1 cellular context compared by ENCODE assay signal in the genomic region with DNA sequence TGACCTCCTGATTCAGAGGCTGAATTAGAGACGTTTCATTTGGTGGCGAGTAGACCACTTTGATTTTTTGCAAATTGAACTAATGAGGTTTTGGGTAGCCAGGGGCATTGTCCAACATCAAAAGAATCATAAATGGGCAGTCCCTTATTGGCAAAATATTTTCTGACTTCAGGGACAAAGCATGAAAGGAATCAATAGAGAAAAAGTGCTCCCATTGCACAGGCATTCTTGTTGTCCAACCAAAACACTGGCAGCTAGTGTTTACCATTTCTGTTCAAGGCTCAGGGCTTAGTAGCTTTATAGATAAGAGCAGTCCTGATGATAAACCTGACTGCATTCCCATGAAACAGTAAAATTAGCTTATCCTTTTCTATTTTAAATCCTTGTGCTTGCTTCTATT.
TF ChIP-seq lines count a peak whose summit lies in the region.

No MANE protein-coding gene starts in this region.

TF ChIP-seq in HepG2, 621 proteins besides CTCF, POLR2A, EP300 and RAD21 (continued from another document and continues in another):
- TF ChIP-seq PRMT3 (CRISPR knock-in tag; IDR thresholded peaks at IDR 0.05; ENCODE audit: borderline replicate concordance, low read depth) (no peak), CCDC6 (CRISPR knock-in tag; IDR thresholded peaks at IDR 0.05) (no peak), ZNF263 (CRISPR knock-in tag; IDR thresholded peaks at IDR 0.05) (peak; percentile 79), ZNF232 (CRISPR knock-in tag; IDR thresholded peaks at IDR 0.05; ENCODE audit: borderline replicate concordance) (no peak), ZFYVE20 (CRISPR knock-in tag; IDR thresholded peaks at IDR 0.05; ENCODE audit: borderline replicate concordance, low read depth) (no peak), ZNF569 (CRISPR knock-in tag; IDR thresholded peaks at IDR 0.05; ENCODE audit: borderline replicate concordance) (no peak), NFYC (CRISPR knock-in tag; IDR thresholded peaks at IDR 0.05) (peak; percentile 30; the same call in 1 of the 2 replicates), ZNF768 (CRISPR knock-in tag; IDR thresholded peaks at IDR 0.05) (no peak), ZNF431 (CRISPR knock-in tag; IDR thresholded peaks at IDR 0.05; ENCODE audit: borderline replicate concordance, low read depth) (no peak), SP4 (CRISPR knock-in tag; IDR thresholded peaks at IDR 0.05) (no peak), ZNF235 (CRISPR knock-in tag; IDR thresholded peaks at IDR 0.05; ENCODE audit: borderline replicate concordance) (no peak), MZF1 (CRISPR knock-in tag; IDR thresholded peaks at IDR 0.05; ENCODE audit: borderline replicate concordance) (no peak), NFIC (IDR thresholded peaks at IDR 0.05; ENCODE audit: low read length) (peak; percentile 85), ZNF501 (CRISPR knock-in tag; IDR thresholded peaks at IDR 0.05) (no peak), ZNF253 (CRISPR knock-in tag; IDR thresholded peaks at IDR 0.05; ENCODE audit: borderline replicate concordance) (no peak), ZNF382 (CRISPR knock-in tag; IDR thresholded peaks at IDR 0.05; ENCODE audit: borderline replicate concordance) (no peak), FOXA3 (CRISPR knock-in tag; IDR thresholded peaks at IDR 0.05) (peak; percentile 89), DNMT3B (CRISPR knock-in tag; conservative IDR thresholded peaks at IDR 0.05) (no peak), ZNF879 (CRISPR knock-in tag; IDR thresholded peaks at IDR 0.05) (no peak), ZNF260 (CRISPR knock-in tag; IDR thresholded peaks at IDR 0.05; ENCODE audit: borderline replicate concordance, low read depth) (no peak), ZNF234 (CRISPR knock-in tag; conservative IDR thresholded peaks at IDR 0.05) (no peak), EEA1 (CRISPR knock-in tag; IDR thresholded peaks at IDR 0.05; ENCODE audit: borderline replicate concordance) (no peak), SKI (IDR thresholded peaks at IDR 0.05; ENCODE audit: partially characterized antibody) (no peak), KAT7 (CRISPR knock-in tag; IDR thresholded peaks at IDR 0.05; ENCODE audit: borderline replicate concordance) (no peak), NR2C2 (CRISPR knock-in tag; IDR thresholded peaks at IDR 0.05; ENCODE audit: borderline replicate concordance) (no peak), ZNF383 (CRISPR knock-in tag; IDR thresholded peaks at IDR 0.05; ENCODE audit: borderline replicate concordance) (no peak), ZNF205 (CRISPR knock-in tag; IDR thresholded peaks at IDR 0.05) (no peak; the same call in 1 of the 2 replicates), KLF11 (CRISPR knock-in tag; IDR thresholded peaks at IDR 0.05) (no peak), SOX5 (CRISPR knock-in tag; IDR thresholded peaks at IDR 0.05; ENCODE audit: borderline replicate concordance) (peak; percentile 95), SATB2 (CRISPR knock-in tag; IDR thresholded peaks at IDR 0.05) (no peak), ZNF460 (CRISPR knock-in tag; IDR thresholded peaks at IDR 0.05; ENCODE audit: borderline replicate concordance) (no peak), ZNF660 (CRISPR knock-in tag; IDR thresholded peaks at IDR 0.05; ENCODE audit: borderline replicate concordance, low read depth) (no peak)
- TF ChIP-seq, protein P1, sequence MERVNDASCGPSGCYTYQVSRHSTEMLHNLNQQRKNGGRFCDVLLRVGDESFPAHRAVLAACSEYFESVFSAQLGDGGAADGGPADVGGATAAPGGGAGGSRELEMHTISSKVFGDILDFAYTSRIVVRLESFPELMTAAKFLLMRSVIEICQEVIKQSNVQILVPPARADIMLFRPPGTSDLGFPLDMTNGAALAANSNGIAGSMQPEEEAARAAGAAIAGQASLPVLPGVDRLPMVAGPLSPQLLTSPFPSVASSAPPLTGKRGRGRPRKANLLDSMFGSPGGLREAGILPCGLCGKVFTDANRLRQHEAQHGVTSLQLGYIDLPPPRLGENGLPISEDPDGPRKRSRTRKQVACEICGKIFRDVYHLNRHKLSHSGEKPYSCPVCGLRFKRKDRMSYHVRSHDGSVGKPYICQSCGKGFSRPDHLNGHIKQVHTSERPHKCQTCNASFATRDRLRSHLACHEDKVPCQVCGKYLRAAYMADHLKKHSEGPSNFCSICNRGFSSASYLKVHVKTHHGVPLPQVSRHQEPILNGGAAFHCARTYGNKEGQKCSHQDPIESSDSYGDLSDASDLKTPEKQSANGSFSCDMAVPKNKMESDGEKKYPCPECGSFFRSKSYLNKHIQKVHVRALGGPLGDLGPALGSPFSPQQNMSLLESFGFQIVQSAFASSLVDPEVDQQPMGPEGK (CRISPR knock-in tag; IDR thresholded peaks at IDR 0.05): no peak
- TF ChIP-seq, protein P2, sequence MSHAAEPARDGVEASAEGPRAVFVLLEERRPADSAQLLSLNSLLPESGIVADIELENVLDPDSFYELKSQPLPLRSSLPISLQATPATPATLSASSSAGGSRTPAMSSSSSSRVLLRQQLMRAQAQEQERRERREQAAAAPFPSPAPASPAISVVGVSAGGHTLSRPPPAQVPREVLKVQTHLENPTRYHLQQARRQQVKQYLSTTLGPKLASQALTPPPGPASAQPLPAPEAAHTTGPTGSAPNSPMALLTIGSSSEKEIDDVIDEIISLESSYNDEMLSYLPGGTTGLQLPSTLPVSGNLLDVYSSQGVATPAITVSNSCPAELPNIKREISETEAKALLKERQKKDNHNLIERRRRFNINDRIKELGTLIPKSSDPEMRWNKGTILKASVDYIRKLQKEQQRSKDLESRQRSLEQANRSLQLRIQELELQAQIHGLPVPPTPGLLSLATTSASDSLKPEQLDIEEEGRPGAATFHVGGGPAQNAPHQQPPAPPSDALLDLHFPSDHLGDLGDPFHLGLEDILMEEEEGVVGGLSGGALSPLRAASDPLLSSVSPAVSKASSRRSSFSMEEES (CRISPR knock-in tag; IDR thresholded peaks at IDR 0.05): no peak; the same call in 1 of the 2 replicates
- TF ChIP-seq, protein P3, sequence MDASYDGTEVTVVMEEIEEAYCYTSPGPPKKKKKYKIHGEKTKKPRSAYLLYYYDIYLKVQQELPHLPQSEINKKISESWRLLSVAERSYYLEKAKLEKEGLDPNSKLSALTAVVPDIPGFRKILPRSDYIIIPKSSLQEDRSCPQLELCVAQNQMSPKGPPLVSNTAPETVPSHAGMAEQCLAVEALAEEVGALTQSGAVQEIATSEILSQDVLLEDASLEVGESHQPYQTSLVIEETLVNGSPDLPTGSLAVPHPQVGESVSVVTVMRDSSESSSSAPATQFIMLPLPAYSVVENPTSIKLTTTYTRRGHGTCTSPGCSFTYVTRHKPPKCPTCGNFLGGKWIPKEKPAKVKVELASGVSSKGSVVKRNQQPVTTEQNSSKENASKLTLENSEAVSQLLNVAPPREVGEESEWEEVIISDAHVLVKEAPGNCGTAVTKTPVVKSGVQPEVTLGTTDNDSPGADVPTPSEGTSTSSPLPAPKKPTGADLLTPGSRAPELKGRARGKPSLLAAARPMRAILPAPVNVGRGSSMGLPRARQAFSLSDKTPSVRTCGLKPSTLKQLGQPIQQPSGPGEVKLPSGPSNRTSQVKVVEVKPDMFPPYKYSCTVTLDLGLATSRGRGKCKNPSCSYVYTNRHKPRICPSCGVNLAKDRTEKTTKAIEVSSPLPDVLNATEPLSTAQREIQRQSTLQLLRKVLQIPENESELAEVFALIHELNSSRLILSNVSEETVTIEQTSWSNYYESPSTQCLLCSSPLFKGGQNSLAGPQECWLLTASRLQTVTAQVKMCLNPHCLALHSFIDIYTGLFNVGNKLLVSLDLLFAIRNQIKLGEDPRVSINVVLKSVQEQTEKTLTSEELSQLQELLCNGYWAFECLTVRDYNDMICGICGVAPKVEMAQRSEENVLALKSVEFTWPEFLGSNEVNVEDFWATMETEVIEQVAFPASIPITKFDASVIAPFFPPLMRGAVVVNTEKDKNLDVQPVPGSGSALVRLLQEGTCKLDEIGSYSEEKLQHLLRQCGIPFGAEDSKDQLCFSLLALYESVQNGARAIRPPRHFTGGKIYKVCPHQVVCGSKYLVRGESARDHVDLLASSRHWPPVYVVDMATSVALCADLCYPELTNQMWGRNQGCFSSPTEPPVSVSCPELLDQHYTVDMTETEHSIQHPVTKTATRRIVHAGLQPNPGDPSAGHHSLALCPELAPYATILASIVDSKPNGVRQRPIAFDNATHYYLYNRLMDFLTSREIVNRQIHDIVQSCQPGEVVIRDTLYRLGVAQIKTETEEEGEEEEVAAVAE (CRISPR knock-in tag; IDR thresholded peaks at IDR 0.05; ENCODE audit: borderline replicate concordance): no peak
- TF ChIP-seq, protein P4, sequence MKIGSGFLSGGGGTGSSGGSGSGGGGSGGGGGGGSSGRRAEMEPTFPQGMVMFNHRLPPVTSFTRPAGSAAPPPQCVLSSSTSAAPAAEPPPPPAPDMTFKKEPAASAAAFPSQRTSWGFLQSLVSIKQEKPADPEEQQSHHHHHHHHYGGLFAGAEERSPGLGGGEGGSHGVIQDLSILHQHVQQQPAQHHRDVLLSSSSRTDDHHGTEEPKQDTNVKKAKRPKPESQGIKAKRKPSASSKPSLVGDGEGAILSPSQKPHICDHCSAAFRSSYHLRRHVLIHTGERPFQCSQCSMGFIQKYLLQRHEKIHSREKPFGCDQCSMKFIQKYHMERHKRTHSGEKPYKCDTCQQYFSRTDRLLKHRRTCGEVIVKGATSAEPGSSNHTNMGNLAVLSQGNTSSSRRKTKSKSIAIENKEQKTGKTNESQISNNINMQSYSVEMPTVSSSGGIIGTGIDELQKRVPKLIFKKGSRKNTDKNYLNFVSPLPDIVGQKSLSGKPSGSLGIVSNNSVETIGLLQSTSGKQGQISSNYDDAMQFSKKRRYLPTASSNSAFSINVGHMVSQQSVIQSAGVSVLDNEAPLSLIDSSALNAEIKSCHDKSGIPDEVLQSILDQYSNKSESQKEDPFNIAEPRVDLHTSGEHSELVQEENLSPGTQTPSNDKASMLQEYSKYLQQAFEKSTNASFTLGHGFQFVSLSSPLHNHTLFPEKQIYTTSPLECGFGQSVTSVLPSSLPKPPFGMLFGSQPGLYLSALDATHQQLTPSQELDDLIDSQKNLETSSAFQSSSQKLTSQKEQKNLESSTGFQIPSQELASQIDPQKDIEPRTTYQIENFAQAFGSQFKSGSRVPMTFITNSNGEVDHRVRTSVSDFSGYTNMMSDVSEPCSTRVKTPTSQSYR (CRISPR knock-in tag; IDR thresholded peaks at IDR 0.05; ENCODE audit: borderline replicate concordance): no peak
- TF ChIP-seq, protein P5, sequence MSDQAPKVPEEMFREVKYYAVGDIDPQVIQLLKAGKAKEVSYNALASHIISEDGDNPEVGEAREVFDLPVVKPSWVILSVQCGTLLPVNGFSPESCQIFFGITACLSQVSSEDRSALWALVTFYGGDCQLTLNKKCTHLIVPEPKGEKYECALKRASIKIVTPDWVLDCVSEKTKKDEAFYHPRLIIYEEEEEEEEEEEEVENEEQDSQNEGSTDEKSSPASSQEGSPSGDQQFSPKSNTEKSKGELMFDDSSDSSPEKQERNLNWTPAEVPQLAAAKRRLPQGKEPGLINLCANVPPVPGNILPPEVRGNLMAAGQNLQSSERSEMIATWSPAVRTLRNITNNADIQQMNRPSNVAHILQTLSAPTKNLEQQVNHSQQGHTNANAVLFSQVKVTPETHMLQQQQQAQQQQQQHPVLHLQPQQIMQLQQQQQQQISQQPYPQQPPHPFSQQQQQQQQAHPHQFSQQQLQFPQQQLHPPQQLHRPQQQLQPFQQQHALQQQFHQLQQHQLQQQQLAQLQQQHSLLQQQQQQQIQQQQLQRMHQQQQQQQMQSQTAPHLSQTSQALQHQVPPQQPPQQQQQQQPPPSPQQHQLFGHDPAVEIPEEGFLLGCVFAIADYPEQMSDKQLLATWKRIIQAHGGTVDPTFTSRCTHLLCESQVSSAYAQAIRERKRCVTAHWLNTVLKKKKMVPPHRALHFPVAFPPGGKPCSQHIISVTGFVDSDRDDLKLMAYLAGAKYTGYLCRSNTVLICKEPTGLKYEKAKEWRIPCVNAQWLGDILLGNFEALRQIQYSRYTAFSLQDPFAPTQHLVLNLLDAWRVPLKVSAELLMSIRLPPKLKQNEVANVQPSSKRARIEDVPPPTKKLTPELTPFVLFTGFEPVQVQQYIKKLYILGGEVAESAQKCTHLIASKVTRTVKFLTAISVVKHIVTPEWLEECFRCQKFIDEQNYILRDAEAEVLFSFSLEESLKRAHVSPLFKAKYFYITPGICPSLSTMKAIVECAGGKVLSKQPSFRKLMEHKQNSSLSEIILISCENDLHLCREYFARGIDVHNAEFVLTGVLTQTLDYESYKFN (CRISPR knock-in tag; conservative IDR thresholded peaks at IDR 0.05): peak; percentile 92
- TF ChIP-seq, protein P6, sequence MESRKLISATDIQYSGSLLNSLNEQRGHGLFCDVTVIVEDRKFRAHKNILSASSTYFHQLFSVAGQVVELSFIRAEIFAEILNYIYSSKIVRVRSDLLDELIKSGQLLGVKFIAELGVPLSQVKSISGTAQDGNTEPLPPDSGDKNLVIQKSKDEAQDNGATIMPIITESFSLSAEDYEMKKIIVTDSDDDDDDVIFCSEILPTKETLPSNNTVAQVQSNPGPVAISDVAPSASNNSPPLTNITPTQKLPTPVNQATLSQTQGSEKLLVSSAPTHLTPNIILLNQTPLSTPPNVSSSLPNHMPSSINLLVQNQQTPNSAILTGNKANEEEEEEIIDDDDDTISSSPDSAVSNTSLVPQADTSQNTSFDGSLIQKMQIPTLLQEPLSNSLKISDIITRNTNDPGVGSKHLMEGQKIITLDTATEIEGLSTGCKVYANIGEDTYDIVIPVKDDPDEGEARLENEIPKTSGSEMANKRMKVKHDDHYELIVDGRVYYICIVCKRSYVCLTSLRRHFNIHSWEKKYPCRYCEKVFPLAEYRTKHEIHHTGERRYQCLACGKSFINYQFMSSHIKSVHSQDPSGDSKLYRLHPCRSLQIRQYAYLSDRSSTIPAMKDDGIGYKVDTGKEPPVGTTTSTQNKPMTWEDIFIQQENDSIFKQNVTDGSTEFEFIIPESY (CRISPR knock-in tag; IDR thresholded peaks at IDR 0.05): no peak
- TF ChIP-seq, protein P7, sequence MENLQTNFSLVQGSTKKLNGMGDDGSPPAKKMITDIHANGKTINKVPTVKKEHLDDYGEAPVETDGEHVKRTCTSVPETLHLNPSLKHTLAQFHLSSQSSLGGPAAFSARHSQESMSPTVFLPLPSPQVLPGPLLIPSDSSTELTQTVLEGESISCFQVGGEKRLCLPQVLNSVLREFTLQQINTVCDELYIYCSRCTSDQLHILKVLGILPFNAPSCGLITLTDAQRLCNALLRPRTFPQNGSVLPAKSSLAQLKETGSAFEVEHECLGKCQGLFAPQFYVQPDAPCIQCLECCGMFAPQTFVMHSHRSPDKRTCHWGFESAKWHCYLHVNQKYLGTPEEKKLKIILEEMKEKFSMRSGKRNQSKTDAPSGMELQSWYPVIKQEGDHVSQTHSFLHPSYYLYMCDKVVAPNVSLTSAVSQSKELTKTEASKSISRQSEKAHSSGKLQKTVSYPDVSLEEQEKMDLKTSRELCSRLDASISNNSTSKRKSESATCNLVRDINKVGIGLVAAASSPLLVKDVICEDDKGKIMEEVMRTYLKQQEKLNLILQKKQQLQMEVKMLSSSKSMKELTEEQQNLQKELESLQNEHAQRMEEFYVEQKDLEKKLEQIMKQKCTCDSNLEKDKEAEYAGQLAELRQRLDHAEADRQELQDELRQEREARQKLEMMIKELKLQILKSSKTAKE (CRISPR knock-in tag; IDR thresholded peaks at IDR 0.05; ENCODE audit: borderline replicate concordance): no peak
- TF ChIP-seq, protein P8, sequence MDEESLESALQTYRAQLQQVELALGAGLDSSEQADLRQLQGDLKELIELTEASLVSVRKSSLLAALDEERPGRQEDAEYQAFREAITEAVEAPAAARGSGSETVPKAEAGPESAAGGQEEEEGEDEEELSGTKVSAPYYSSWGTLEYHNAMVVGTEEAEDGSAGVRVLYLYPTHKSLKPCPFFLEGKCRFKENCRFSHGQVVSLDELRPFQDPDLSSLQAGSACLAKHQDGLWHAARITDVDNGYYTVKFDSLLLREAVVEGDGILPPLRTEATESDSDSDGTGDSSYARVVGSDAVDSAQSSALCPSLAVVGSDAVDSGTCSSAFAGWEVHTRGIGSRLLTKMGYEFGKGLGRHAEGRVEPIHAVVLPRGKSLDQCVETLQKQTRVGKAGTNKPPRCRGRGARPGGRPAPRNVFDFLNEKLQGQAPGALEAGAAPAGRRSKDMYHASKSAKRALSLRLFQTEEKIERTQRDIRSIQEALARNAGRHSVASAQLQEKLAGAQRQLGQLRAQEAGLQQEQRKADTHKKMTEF (CRISPR knock-in tag; IDR thresholded peaks at IDR 0.05): 0 out of 2 replicates have a peak, but pooled peaks have one; percentile 20
